Comparison of ENCODE assay signal across 11 cellular contexts in genomic region chr10:79380918-79381775, GRCh38. TPM values are rescaled to one million over a fixed set of nuclear protein-coding genes. Genes with fewer than 3 reads are reported as not detected.
DNase-seq lines count a peak whose midpoint lies in the region; ATAC-seq and TF ChIP-seq lines count a peak whose summit lies in the region.
"Had no signal": no experiment of that assay in that cellular context is flagged by ENCODE, and none has a peak within 500 bp of the region (broad histone marks: within the 10 kb centered on the region; RNA-seq: fewer than 3 reads in every experiment).

No MANE protein-coding gene starts in this region.

- H3K27me3 ChIP-seq in GM23248 (replicated peaks; ENCODE audit: insufficient read depth) (no peaks in the 10 kb centered on the region), adrenal gland (no peaks in the 10 kb centered on the region), left lung (no peaks in the 10 kb centered on the region), smooth muscle cell (ENCODE audit: low read depth) (no peaks in the 10 kb centered on the region)

- WGBS in GM23248 (ENCODE audit: low coverage in 1 of 2, low lambda C conversion rate in 2 of 2, missing lambda C conversion rate in 2 of 2), 2 experiments: 48 to 50% methylated on average over 10 of the region's 10 CpGs
- WGBS in adrenal gland, 4 donors: 69 to 72% (median 72%) methylated on average over 6 to 10 of the region's 10 CpGs
- WGBS in smooth muscle cell (ENCODE audit: low lambda C conversion rate): 75% methylated on average over 10 of the region's 10 CpGs

- intact Hi-C loops in adrenal gland (cut with DNase I): no loop called here
- intact Hi-C loops in left lung (cut with DNase I): no loop called here

- in situ Hi-C loops in GM23248 (cut with MboI): no loop called here

- H3K4me3 ChIP-seq in GM23248: no peak overlapping the region
- H3K4me3 ChIP-seq in adrenal gland: no peak overlapping the region
- no peak overlapping the region for H3K4me3 ChIP-seq in left lung
- no peak overlapping the region for H3K4me3 ChIP-seq in smooth muscle cell

- H3K9me3 ChIP-seq in GM23248 (ENCODE audit: low read depth) (no peaks in the 10 kb centered on the region), adrenal gland (replicated peaks in 1 of 3) (no peaks in the 10 kb centered on the region), left lung (no peaks in the 10 kb centered on the region), smooth muscle cell (replicated peaks; ENCODE audit: low read depth) (no peaks in the 10 kb centered on the region)

- H3K36me3 ChIP-seq in GM23248 (ENCODE audit: low read depth): no peaks in the 10 kb centered on the region
- peaks cover 0 to 2% of the 10 kb centered on the region in 2 donors for H3K36me3 ChIP-seq in adrenal gland (replicated peaks in 1 of 2)
- peaks cover 0 to 9% of the 10 kb centered on the region in 2 donors for H3K36me3 ChIP-seq in left lung
- no peaks in the 10 kb centered on the region for H3K36me3 ChIP-seq in smooth muscle cell (ENCODE audit: low read depth)

- H3K79me2 ChIP-seq in GM23248 (ENCODE audit: insufficient read depth) (no peaks in the 10 kb centered on the region), smooth muscle cell (ENCODE audit: low read depth) (no peaks in the 10 kb centered on the region)

- peak overlapping the region; percentile 32 for H3K4me2 ChIP-seq in GM23248 (ENCODE audit: unreplicated experiment)
- H3K4me2 ChIP-seq in smooth muscle cell: peak overlapping the region; percentile 56

- H3K27ac ChIP-seq in GM23248 (peak overlapping the region; percentile 68), adrenal gland (peak overlapping the region in 4 of 5 donors; percentile 13 to 92 (median 58)), left lung (peak overlapping the region; percentile 35 to 53), smooth muscle cell (ENCODE audit: low read depth) (peak overlapping the region; percentile 90)

- H3K9ac ChIP-seq in GM23248 (peak overlapping the region; percentile 67), smooth muscle cell (ENCODE audit: low read depth) (no peak overlapping the region)

- H3F3A ChIP-seq in GM23248 (ENCODE audit: insufficient read depth): peaks cover 13% of the 10 kb centered on the region
- peaks cover 20% of the 10 kb centered on the region for H3F3A ChIP-seq in smooth muscle cell (ENCODE audit: low read depth)

- peak; percentile 44 for DNase-seq in GM23248
- DNase-seq in adrenal gland: peak in 4 of 7 donors; percentile 12 to 48 (median 18)
- DNase-seq in left lung: peak in 1 of 2 donors; percentile 33
- DNase-seq in smooth muscle cell (lab: John Stamatoyannopoulos, UW; ENCODE audit: unreplicated experiment): no peak
- DNase-seq in GM10266 (ENCODE audit: extremely low spot score): no peak
- no peak for DNase-seq in D341Med (ENCODE audit: low spot score)
- no peak for DNase-seq in LoVo (ENCODE audit: low spot score)
- DNase-seq: COR-L47, MV-4-11, T-helper 1 cell had no signal

- no peaks in the 10 kb centered on the region for H4K20me1 ChIP-seq in GM23248 (ENCODE audit: insufficient read depth)
- no peaks in the 10 kb centered on the region for H4K20me1 ChIP-seq in smooth muscle cell (ENCODE audit: low read depth)

- H2AFZ ChIP-seq in GM23248: no peak overlapping the region
- no peak overlapping the region for H2AFZ ChIP-seq in smooth muscle cell (ENCODE audit: low read depth)

- ATAC-seq in left lung (no peak), HG02763 (IDR thresholded peaks at IDR 0.05; ENCODE audit: unreplicated experiment) (no peak)

- TF ChIP-seq CTCF in adrenal gland (IDR thresholded peaks at IDR 0.05) (no peak), left lung (IDR thresholded peaks at IDR 0.05) (no peak), smooth muscle cell (IDR thresholded peaks at IDR 0.05; ENCODE audit: borderline replicate concordance, insufficient read depth, poor library complexity, severe bottlenecking) (no peak), GM10266 (IDR thresholded peaks at IDR 0.05; ENCODE audit: control insufficient read depth, insufficient read depth, low read depth, missing control alignments) (no peak)

- TF ChIP-seq POLR2A in adrenal gland (IDR thresholded peaks at IDR 0.05): no peak

- peaks cover 39% of the 10 kb centered on the region for H3K4me1 ChIP-seq in GM23248 (ENCODE audit: insufficient read depth)
- peaks cover 0 to 11% of the 10 kb centered on the region in 2 donors for H3K4me1 ChIP-seq in adrenal gland (replicated peaks in 1 of 2)
- H3K4me1 ChIP-seq in left lung: peaks cover 10% of the 10 kb centered on the region in 2 donors
- no peaks in the 10 kb centered on the region for H3K4me1 ChIP-seq in smooth muscle cell (ENCODE audit: low read depth)

- no peaks in the 10 kb centered on the region for H3K9me2 ChIP-seq in GM23248 (ENCODE audit: insufficient read depth)

RNA-seq across cellular contexts. Expression of gene PPIF, which starts 33.9 kb away (rescaled TPM):
- 18.7 and 24.6 TPM in 2 replicates for total RNA-seq in GM23248 (2014; rRNA removed; shearing (Covaris generic))
- polyA plus RNA-seq in GM23248 (2016; fragmentation: Nextera tagmentation; extraction: Ambion mirVana) (45.5 and 50.8 TPM in 2 replicates), adrenal gland (100 to 1,000 TPM in 1 of 3 donors, 10 to 100 TPM in 2; 43.8 to 564 (median 74.3) TPM), smooth muscle cell (29.7 and 35.2 TPM in 2 replicates)
- total RNA-seq in adrenal gland (100 to 1,000 TPM; 179 to 619 (median 259) TPM), left lung (10 to 100 TPM; 32.9 to 75.6 TPM), smooth muscle cell (24.3 and 28.5 TPM in 2 replicates)

Comparison
In these comparisons a context has a peak if more than half of its experiments do, and no peak if none do; other contexts are left out.
1. DNase-seq: peak in GM23248 (single experiment) and adrenal gland (4 of 7); none in smooth muscle cell (single experiment), GM10266 (single experiment), D341Med (single experiment) and LoVo (single experiment).
2. Peak in every context shown above with its lines, with median percentiles within 50 percentile points of each other: H3K27ac ChIP-seq.